1 cellular context compared by ENCODE assay signal in the genomic region with DNA sequence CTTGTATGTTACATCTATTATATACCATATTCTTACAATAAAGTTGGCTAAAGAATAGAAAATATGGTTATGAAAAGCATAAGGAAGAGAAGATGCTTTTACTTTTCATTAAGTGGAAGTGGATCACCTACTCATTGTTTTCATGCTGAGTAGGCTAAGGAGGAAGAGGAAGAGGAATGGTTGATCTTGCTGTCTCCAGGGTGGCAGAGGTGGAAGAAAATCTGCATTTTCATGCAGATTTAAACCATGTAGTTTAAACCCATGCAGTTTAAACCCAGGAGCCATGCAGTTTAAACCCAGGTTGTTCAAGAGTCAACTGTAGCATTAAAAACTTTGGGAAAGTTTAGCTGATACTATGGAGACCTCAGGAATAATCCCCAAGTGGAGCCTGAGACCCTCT.
TF ChIP-seq lines count a peak whose summit lies in the region.

No MANE protein-coding gene starts in this region.

TF ChIP-seq in GM23338, 12 proteins besides CTCF, POLR2A, EP300 and RAD21 (continued from another document):
- TF ChIP-seq, protein P1, sequence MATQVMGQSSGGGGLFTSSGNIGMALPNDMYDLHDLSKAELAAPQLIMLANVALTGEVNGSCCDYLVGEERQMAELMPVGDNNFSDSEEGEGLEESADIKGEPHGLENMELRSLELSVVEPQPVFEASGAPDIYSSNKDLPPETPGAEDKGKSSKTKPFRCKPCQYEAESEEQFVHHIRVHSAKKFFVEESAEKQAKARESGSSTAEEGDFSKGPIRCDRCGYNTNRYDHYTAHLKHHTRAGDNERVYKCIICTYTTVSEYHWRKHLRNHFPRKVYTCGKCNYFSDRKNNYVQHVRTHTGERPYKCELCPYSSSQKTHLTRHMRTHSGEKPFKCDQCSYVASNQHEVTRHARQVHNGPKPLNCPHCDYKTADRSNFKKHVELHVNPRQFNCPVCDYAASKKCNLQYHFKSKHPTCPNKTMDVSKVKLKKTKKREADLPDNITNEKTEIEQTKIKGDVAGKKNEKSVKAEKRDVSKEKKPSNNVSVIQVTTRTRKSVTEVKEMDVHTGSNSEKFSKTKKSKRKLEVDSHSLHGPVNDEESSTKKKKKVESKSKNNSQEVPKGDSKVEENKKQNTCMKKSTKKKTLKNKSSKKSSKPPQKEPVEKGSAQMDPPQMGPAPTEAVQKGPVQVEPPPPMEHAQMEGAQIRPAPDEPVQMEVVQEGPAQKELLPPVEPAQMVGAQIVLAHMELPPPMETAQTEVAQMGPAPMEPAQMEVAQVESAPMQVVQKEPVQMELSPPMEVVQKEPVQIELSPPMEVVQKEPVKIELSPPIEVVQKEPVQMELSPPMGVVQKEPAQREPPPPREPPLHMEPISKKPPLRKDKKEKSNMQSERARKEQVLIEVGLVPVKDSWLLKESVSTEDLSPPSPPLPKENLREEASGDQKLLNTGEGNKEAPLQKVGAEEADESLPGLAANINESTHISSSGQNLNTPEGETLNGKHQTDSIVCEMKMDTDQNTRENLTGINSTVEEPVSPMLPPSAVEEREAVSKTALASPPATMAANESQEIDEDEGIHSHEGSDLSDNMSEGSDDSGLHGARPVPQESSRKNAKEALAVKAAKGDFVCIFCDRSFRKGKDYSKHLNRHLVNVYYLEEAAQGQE (IDR thresholded peaks at IDR 0.05; ENCODE audit: unreplicated experiment): no peak
- TF ChIP-seq STAT1 (IDR thresholded peaks at IDR 0.05; ENCODE audit: unreplicated experiment) (no peak), JUNB (IDR thresholded peaks at IDR 0.05; ENCODE audit: unreplicated experiment) (no peak), EZH2phosphoT487 (IDR thresholded peaks at IDR 0.05; ENCODE audit: unreplicated experiment) (no peak), NANOG (IDR thresholded peaks at IDR 0.05; ENCODE audit: borderline replicate concordance) (no peak), EZH2 (IDR thresholded peaks at IDR 0.05; ENCODE audit: low read depth, unreplicated experiment) (no peak), CREB1 (CRISPR knock-in tag; IDR thresholded peaks at IDR 0.05; ENCODE audit: low read depth) (no peak)
